8 cellular contexts compared by ENCODE assay signal in genomic region chr2:102736174-102736606, GRCh38. TPM values are rescaled to one million over a fixed set of nuclear protein-coding genes. Genes with fewer than 3 reads are reported as not detected.
A peak's percentile ranks its signal among the peaks of the same experiment; 100 is the strongest.
DNase-seq lines count a peak whose midpoint lies in the region; ATAC-seq and TF ChIP-seq lines count a peak whose summit lies in the region.

No MANE protein-coding gene starts in this region.

- peak overlapping the region; percentile 32; the same call in 1 of the 2 replicates for H3K27ac Mint-ChIP-seq in WTC11
- H3K27ac Mint-ChIP-seq in neural crest cell (ENCODE audit: unreplicated experiment) = peak overlapping the region; percentile 88

- POLR2A ChIA-PET in WTC11 (lab: Charles Lee) = interaction anchor here (0.6 kb wide), 1 partner anchor 117 kb away, joined by 3 read pairs; no protein-coding TSS in a partner anchor

- peak; percentile 57 for ATAC-seq in HG02642 (IDR thresholded peaks at IDR 0.05; ENCODE audit: poor library complexity, unreplicated experiment)
- ATAC-seq in WTC11 = peak; percentile 37

- TF ChIP-seq POLR2A in NB4 (IDR thresholded peaks at IDR 0.05; ENCODE audit: extremely low read depth, insufficient read length) = no peak

- H3K4me1 Mint-ChIP-seq in WTC11 (peaks cover 19% of the 10 kb centered on the region), neural crest cell (peaks cover 36% of the 10 kb centered on the region)

- TF ChIP-seq CTCF in GM12865 (IDR thresholded peaks at IDR 0.05; ENCODE audit: insufficient read depth, low read depth, low read length, missing control alignments) = no peak
- TF ChIP-seq CTCF in NB4 (IDR thresholded peaks at IDR 0.05; ENCODE audit: low read depth, low read length) = no peak
- TF ChIP-seq CTCF in WTC11 (IDR thresholded peaks at IDR 0.05) = no peak
- no peak for TF ChIP-seq CTCF in fibroblast of the aortic adventitia (IDR thresholded peaks at IDR 0.05; ENCODE audit: insufficient read depth, low read length)
- TF ChIP-seq CTCF in neural crest cell (conservative IDR thresholded peaks at IDR 0.05) = no peak

- H3K4me3 ChIP-seq in GM12865 (ENCODE audit: low read depth, low read length) = peak overlapping the region; percentile 91
- peak overlapping the region; percentile 83 for H3K4me3 ChIP-seq in NB4 (ENCODE audit: low read depth, low read length)
- H3K4me3 ChIP-seq in fibroblast of the aortic adventitia (ENCODE audit: low read depth, low read length) = peak overlapping the region; percentile 83

- H3K36me3 Mint-ChIP-seq in WTC11 (peaks cover 6% of the 10 kb centered on the region), neural crest cell (ENCODE audit: low read depth) (peaks cover 10% of the 10 kb centered on the region)

- CTCF ChIA-PET in WTC11 (lab: Charles Lee) = interaction anchor here (1.1 to 4.4 kb wide), 7 partner anchors 15 to 495 kb away, joined by 3 to 43 read pairs (median 4); no protein-coding TSS in a partner anchor

- DNase-seq in A172 (ENCODE audit: low spot score) (peak; percentile 13), GM12865 (ENCODE audit: low read depth) (no peak), NB4 (ENCODE audit: low read depth) (no peak), WTC11 (ENCODE audit: low spot score) (peak; percentile 13), fibroblast of the aortic adventitia (ENCODE audit: low read depth) (peak; percentile 16), neural crest cell (ENCODE audit: low read depth, low spot score) (no peak), amniotic stem cell (lab: John Stamatoyannopoulos, UW) (no peak)

- no peaks in the 10 kb centered on the region for H3K9me3 Mint-ChIP-seq in WTC11
- peaks cover 4% of the 10 kb centered on the region for H3K9me3 Mint-ChIP-seq in neural crest cell

- no peaks in the 10 kb centered on the region for H3K27me3 Mint-ChIP-seq in WTC11 (ENCODE audit: low read depth)
- no peaks in the 10 kb centered on the region for H3K27me3 Mint-ChIP-seq in neural crest cell (ENCODE audit: low read depth)

- H3K4me3 Mint-ChIP-seq in WTC11 (peak overlapping the region; percentile 96), neural crest cell (peak overlapping the region; percentile 97)

TF ChIP-seq in WTC11, 78 proteins besides CTCF, POLR2A, EP300 and RAD21:
- TF ChIP-seq PRRX2 (CRISPR knock-in tag; IDR thresholded peaks at IDR 0.05) (no peak), ZNF281 (CRISPR knock-in tag; IDR thresholded peaks at IDR 0.05) (no peak), RELA (CRISPR knock-in tag; IDR thresholded peaks at IDR 0.05; ENCODE audit: borderline replicate concordance) (no peak), E2F4 (CRISPR knock-in tag; IDR thresholded peaks at IDR 0.05; ENCODE audit: borderline replicate concordance, low read depth) (no peak), JUN (CRISPR knock-in tag; IDR thresholded peaks at IDR 0.05) (no peak), ZNF671 (CRISPR knock-in tag; IDR thresholded peaks at IDR 0.05) (no peak), AR (CRISPR knock-in tag; IDR thresholded peaks at IDR 0.05) (no peak), PREB (CRISPR knock-in tag; IDR thresholded peaks at IDR 0.05; ENCODE audit: borderline replicate concordance) (no peak), NR3C1 (CRISPR knock-in tag; conservative IDR thresholded peaks at IDR 0.05; ENCODE audit: low read depth) (no peak), ZNF396 (CRISPR knock-in tag; IDR thresholded peaks at IDR 0.05; ENCODE audit: borderline replicate concordance) (no peak), MLX (CRISPR knock-in tag; IDR thresholded peaks at IDR 0.05) (no peak), CREB1 (CRISPR knock-in tag; IDR thresholded peaks at IDR 0.05) (no peak)

RNA-seq across cellular contexts. Expression of gene TMEM182, which starts 25.6 kb away (rescaled TPM):
- 1.2 and 1.8 TPM in 2 replicates for total RNA-seq in A172 (2014; rRNA removed; shearing (Covaris generic))
- total RNA-seq in WTC11 (2021) (4.2 to 4.8 TPM (median 4.3 TPM) in 3 replicates), fibroblast of the aortic adventitia (ENCODE audit: low replicate concordance) (2.1 TPM in 1 of 2 replicates, not detected in the other), neural crest cell (5.9 and 7.9 TPM in 2 replicates)

Comparison
In these comparisons a context has a peak if more than half of its experiments do, and no peak if none do; other contexts are left out.
1. DNase-seq: peak in A172 (single experiment), WTC11 (single experiment) and fibroblast of the aortic adventitia (single experiment); none in GM12865 (single experiment), NB4 (single experiment), neural crest cell (single experiment) and amniotic stem cell (single experiment).
2. Peak in every context shown above with its lines, with median percentiles within 50 percentile points of each other: H3K4me3 ChIP-seq.